9 cellular contexts compared by ENCODE assay signal in genomic region chr5:81136557-81136956, GRCh38.
"Had no signal": no experiment of that assay in that cellular context is flagged by ENCODE, and none has a peak within 500 bp of the region (broad histone marks: within the 10 kb centered on the region; RNA-seq: fewer than 3 reads in every experiment).

No MANE protein-coding gene starts in this region.

- H3K4me2 ChIP-seq: GM23338 had no signal

- H3K9me3 Mint-ChIP-seq: GM23338 had no signal

- FAIRE-seq: H1, H54, HTR-8/SVneo, K562 had no signal

- H3K27ac Mint-ChIP-seq: GM23338, H9 had no signal

- ATAC-seq: GM23338, HCT116, K562 had no signal

- H2AFZ ChIP-seq: GM23338 had no signal

- DNase-seq: H9, IMR-90, KG1 had no signal

- H3K4me3 Mint-ChIP-seq: GM23338, H9 had no signal

- H3K4me3 ChIP-seq: GM23338, K562 had no signal
